In genomic region chr10:57506414-57507094, GRCh38 we compare ENCODE assay signal across 28 cellular contexts.
"Had no signal": no experiment of that assay in that cellular context is flagged by ENCODE, and none has a peak within 500 bp of the region (broad histone marks: within the 10 kb centered on the region; RNA-seq: fewer than 3 reads in every experiment).

No MANE protein-coding gene starts in this region.

- H3K4me3 ChIP-seq: ascending aorta, body of pancreas, SK-N-MC had no signal

- H3K27ac ChIP-seq: ascending aorta, body of pancreas, SK-N-MC, VCaP had no signal

- H3K36me3 ChIP-seq: ascending aorta had no signal

- H3K27me3 ChIP-seq: ascending aorta, body of pancreas had no signal

- H3K4me1 Mint-ChIP-seq: activated CD4-positive, alpha-beta memory T cell treated with anti-CD3 and anti-CD28 coated beads, Interleukin-2, amount 10 ng/mL, durations not matched to agents 7 days and 5 days; activated CD4-positive, alpha-beta T cell treated with anti-CD3 and anti-CD28 coated beads for 36 hours; activated T-helper 17 cell treated with anti-CD3 and anti-CD28 coated beads, Interleukin-2, amount 50 U/mL, for 72 hours; IgD-negative memory B cell; T-cell had no signal

- H3K36me3 Mint-ChIP-seq: IgD-negative memory B cell, T-cell had no signal

- H3K27ac Mint-ChIP-seq: activated CD4-positive, alpha-beta memory T cell treated with anti-CD3 and anti-CD28 coated beads, Interleukin-2, amount 10 ng/mL, durations not matched to agents 7 days and 5 days; activated CD4-positive, alpha-beta T cell treated with anti-CD3 and anti-CD28 coated beads for 36 hours; activated T-helper 17 cell treated with anti-CD3 and anti-CD28 coated beads, Interleukin-2, amount 50 U/mL, for 72 hours; IgD-negative memory B cell; T-cell had no signal

- DNase-seq: activated CD4-positive, alpha-beta memory T cell treated with anti-CD3 and anti-CD28 coated beads, Interleukin-2, amount 10 ng/mL, durations not matched to agents 7 days and 5 days; activated CD4-positive, alpha-beta T cell treated with anti-CD3 and anti-CD28 coated beads for 36 hours; activated CD4-positive, alpha-beta T cell treated with anti-CD3 and anti-CD28 coated beads, Interleukin-2, amount 50 U/mL, for 1 hour; activated naive CD4-positive, alpha-beta T cell treated with anti-CD3 and anti-CD28 coated beads, Interleukin-2, amount 50 U/mL, for 16 hours; activated T-cell treated with anti-CD3 and anti-CD28 coated beads for 4 hours; activated T-cell treated with anti-CD3 and anti-CD28 coated beads, Interleukin-2, amount 50 U/mL, for 48 hours; amniotic stem cell; body of pancreas; KG1; NCI-H1048; NCI-H146; NCI-H1930; NCI-H2171; NCI-H226; NCI-H526; NCI-H774; OCI-M1; RPMI8226; T-cell; T-helper 2 cell; T1000 had no signal

- ATAC-seq: activated CD4-positive, alpha-beta T cell treated with anti-CD3 and anti-CD28 coated beads for 36 hours; activated T-helper 17 cell treated with anti-CD3 and anti-CD28 coated beads, Interleukin-2, amount 50 U/mL, for 72 hours; body of pancreas; Panc1; Right ventricle myocardium inferior had no signal

- H3K4me1 ChIP-seq: ascending aorta, body of pancreas had no signal

- H3K4me3 Mint-ChIP-seq: activated CD4-positive, alpha-beta memory T cell treated with anti-CD3 and anti-CD28 coated beads, Interleukin-2, amount 10 ng/mL, durations not matched to agents 7 days and 5 days; activated CD4-positive, alpha-beta T cell treated with anti-CD3 and anti-CD28 coated beads for 36 hours; activated T-helper 17 cell treated with anti-CD3 and anti-CD28 coated beads, Interleukin-2, amount 50 U/mL, for 72 hours; IgD-negative memory B cell; T-cell had no signal
